In the genomic region with DNA sequence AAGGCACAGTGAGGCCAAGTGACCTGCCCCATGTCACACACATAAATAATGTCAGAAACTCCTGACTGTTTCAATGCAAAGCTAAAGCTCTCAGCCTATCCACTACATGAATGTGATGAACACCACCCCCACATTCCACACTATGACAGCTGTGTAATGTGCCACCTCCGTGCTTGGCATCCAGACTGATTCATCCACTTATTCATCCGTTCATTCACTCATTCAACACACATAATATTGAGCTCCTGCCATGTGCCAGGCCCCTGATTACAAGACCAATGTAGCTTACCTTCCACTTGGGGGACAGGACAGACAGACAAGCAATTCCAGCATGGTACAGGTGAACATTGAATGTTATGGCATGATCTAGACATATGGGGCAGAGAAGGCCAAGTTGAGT, we compare ENCODE assay signal across 26 cellular contexts. TPM values are rescaled to one million over a fixed set of nuclear protein-coding genes. Genes with fewer than 3 reads are reported as not detected.
A peak's percentile ranks its signal among the peaks of the same experiment; 100 is the strongest.
DNase-seq lines count a peak whose midpoint lies in the region; ATAC-seq, FAIRE-seq and TF ChIP-seq lines count a peak whose summit lies in the region.
"Had no signal": no experiment of that assay in that cellular context is flagged by ENCODE, and none has a peak within 500 bp of the region (broad histone marks: within the 10 kb centered on the region; RNA-seq: fewer than 3 reads in every experiment).

No MANE protein-coding gene starts in this region.

- no peaks in the 10 kb centered on the region for H3F3A ChIP-seq in SK-N-SH (replicated peaks; ENCODE audit: insufficient read depth)

- no peaks in the 10 kb centered on the region for H3K79me2 ChIP-seq in SK-N-SH (ENCODE audit: insufficient read depth)
- H3K79me2 ChIP-seq in keratinocyte (ENCODE audit: control insufficient read depth, insufficient read depth, low read length) = no peaks in the 10 kb centered on the region

- H2AFZ ChIP-seq in SK-N-SH (ENCODE audit: low read depth) = no peak overlapping the region
- no peak overlapping the region for H2AFZ ChIP-seq in keratinocyte (ENCODE audit: control insufficient read depth, low read length)

- no peaks in the 10 kb centered on the region for H3K4me1 Mint-ChIP-seq in activated T-helper 17 cell treated with anti-CD3 and anti-CD28 coated beads, Interleukin-2, amount 50 U/mL, for 72 hours
- peaks cover 2% of the 10 kb centered on the region for H3K4me1 Mint-ChIP-seq in activated CD4-positive, alpha-beta memory T cell treated with anti-CD3 and anti-CD28 coated beads, Interleukin-2, amount 10 ng/mL, durations not matched to agents 7 days and 5 days

- no peak overlapping the region for H3K4me3 Mint-ChIP-seq in activated T-helper 17 cell treated with anti-CD3 and anti-CD28 coated beads, Interleukin-2, amount 50 U/mL, for 72 hours
- no peak overlapping the region for H3K4me3 Mint-ChIP-seq in activated CD4-positive, alpha-beta memory T cell treated with anti-CD3 and anti-CD28 coated beads, Interleukin-2, amount 10 ng/mL, durations not matched to agents 7 days and 5 days
- H3K4me3 Mint-ChIP-seq: activated T-helper 1 cell treated with anti-CD3 and anti-CD28 coated beads, Interleukin-12 subunit alpha, Interleukin-12 subunit beta, Interleukin-2, Interleukin-4 antibody, amounts not matched to agents 30 ng/mL and 10 ng/mL and 1 ng/mL, durations not matched to agents 14 hours and 24 hours and 36 hours; memory B cell; natural killer cell treated with Interleukin-12 subunit alpha and Interleukin-12 subunit beta and Interleukin-15 and Interleukin-18, amount 100 ng/mL, for 72 hours; T-helper 17 cell had no signal

- H3K9me1 ChIP-seq in keratinocyte (ENCODE audit: control insufficient read depth, extremely low read depth, insufficient read depth, low read length) = no peaks in the 10 kb centered on the region

- no peak for TF ChIP-seq POLR2A in Peyer's patch (IDR thresholded peaks at IDR 0.05)

- no peaks in the 10 kb centered on the region for H3K9me2 ChIP-seq in SK-N-SH

- no peaks in the 10 kb centered on the region for H3K27me3 ChIP-seq in SK-N-SH (ENCODE audit: insufficient read depth)
- no peaks in the 10 kb centered on the region for H3K27me3 ChIP-seq in keratinocyte (ENCODE audit: control insufficient read depth, extremely low read depth, insufficient read depth, low read length)
- no peaks in the 10 kb centered on the region for H3K27me3 ChIP-seq in Peyer's patch
- H3K27me3 ChIP-seq: testis had no signal

- ATAC-seq in SK-N-SH treated with all-trans-retinoic acid at 6 μM for 48 hours = peak; percentile 34; the same call in 2 of the 3 replicates
- ATAC-seq in activated T-helper 17 cell treated with anti-CD3 and anti-CD28 coated beads, Interleukin-2, amount 50 U/mL, for 72 hours (replicated peaks) = peak; percentile 46
- no peak for ATAC-seq in GM18517 (IDR thresholded peaks at IDR 0.05; ENCODE audit: unreplicated experiment)
- ATAC-seq: T-helper 17 cell had no signal

- CTCF ChIA-PET in SK-N-SH (lab: Yijun Ruan, JAX) = interaction anchor here (1.4 to 2.0 kb wide), 2 partner anchors 16 to 162 kb away, joined by 4 to 5 read pairs; no protein-coding TSS in a partner anchor
- CTCF ChIA-PET in activated CD4-positive, alpha-beta memory T cell treated with anti-CD3 and anti-CD28 coated beads, Interleukin-2, amount 10 ng/mL, durations not matched to agents 7 days and 5 days (lab: Charles Lee) = no interaction called here

- 32% methylated on average over 2 of the region's 2 CpGs for WGBS in SK-N-SH (ENCODE audit: low lambda C conversion rate)

- H3K27me3 Mint-ChIP-seq in activated T-helper 17 cell treated with anti-CD3 and anti-CD28 coated beads, Interleukin-2, amount 50 U/mL, for 72 hours = peaks cover 28% of the 10 kb centered on the region
- peaks cover 12% of the 10 kb centered on the region for H3K27me3 Mint-ChIP-seq in activated CD4-positive, alpha-beta memory T cell treated with anti-CD3 and anti-CD28 coated beads, Interleukin-2, amount 10 ng/mL, durations not matched to agents 7 days and 5 days

- FAIRE-seq in keratinocyte (lab: Jason Lieb, UNC) = peak; percentile 87
- FAIRE-seq: islet of Langerhans had no signal

- dilution Hi-C loops in keratinocyte (cut with MboI; ENCODE audit: extremely low pct_ligation_motif_present, low sequenced_read_pairs) = no loop called here

- no peak overlapping the region for H3K27ac Mint-ChIP-seq in activated T-helper 17 cell treated with anti-CD3 and anti-CD28 coated beads, Interleukin-2, amount 50 U/mL, for 72 hours
- H3K27ac Mint-ChIP-seq in activated CD4-positive, alpha-beta memory T cell treated with anti-CD3 and anti-CD28 coated beads, Interleukin-2, amount 10 ng/mL, durations not matched to agents 7 days and 5 days = no peak overlapping the region
- H3K27ac Mint-ChIP-seq: activated T-helper 1 cell treated with anti-CD3 and anti-CD28 coated beads, Interleukin-12 subunit alpha, Interleukin-12 subunit beta, Interleukin-2, Interleukin-4 antibody, amounts not matched to agents 30 ng/mL and 10 ng/mL and 1 ng/mL, durations not matched to agents 14 hours and 24 hours and 36 hours; memory B cell; natural killer cell treated with Interleukin-12 subunit alpha and Interleukin-12 subunit beta and Interleukin-15 and Interleukin-18, amount 100 ng/mL, for 72 hours; T-helper 17 cell had no signal

- no peaks in the 10 kb centered on the region for H3K9me3 Mint-ChIP-seq in activated T-helper 17 cell treated with anti-CD3 and anti-CD28 coated beads, Interleukin-2, amount 50 U/mL, for 72 hours
- H3K9me3 Mint-ChIP-seq in activated CD4-positive, alpha-beta memory T cell treated with anti-CD3 and anti-CD28 coated beads, Interleukin-2, amount 10 ng/mL, durations not matched to agents 7 days and 5 days = no peaks in the 10 kb centered on the region
- H3K9me3 Mint-ChIP-seq: activated T-helper 1 cell treated with anti-CD3 and anti-CD28 coated beads, Interleukin-12 subunit alpha, Interleukin-12 subunit beta, Interleukin-2, Interleukin-4 antibody, amounts not matched to agents 30 ng/mL and 10 ng/mL and 1 ng/mL, durations not matched to agents 14 hours and 24 hours and 36 hours; natural killer cell treated with Interleukin-12 subunit alpha and Interleukin-12 subunit beta and Interleukin-15 and Interleukin-18, amount 100 ng/mL, for 72 hours had no signal

- H3K4me2 ChIP-seq in SK-N-SH (no peak overlapping the region), keratinocyte (ENCODE audit: control insufficient read depth, extremely low read depth, insufficient read depth, low read depth, low read length) (no peak overlapping the region)

- POLR2A ChIA-PET in SK-N-SH (lab: Yijun Ruan, JAX) = no interaction called here
- POLR2A ChIA-PET in activated CD4-positive, alpha-beta memory T cell treated with anti-CD3 and anti-CD28 coated beads, Interleukin-2, amount 10 ng/mL, durations not matched to agents 7 days and 5 days (lab: Charles Lee) = no interaction called here

- H3K36me3 Mint-ChIP-seq in activated T-helper 17 cell treated with anti-CD3 and anti-CD28 coated beads, Interleukin-2, amount 50 U/mL, for 72 hours (ENCODE audit: low read depth) = no peaks in the 10 kb centered on the region
- no peaks in the 10 kb centered on the region for H3K36me3 Mint-ChIP-seq in activated CD4-positive, alpha-beta memory T cell treated with anti-CD3 and anti-CD28 coated beads, Interleukin-2, amount 10 ng/mL, durations not matched to agents 7 days and 5 days (ENCODE audit: low read depth)

- H3K4me1 ChIP-seq in SK-N-SH (ENCODE audit: control insufficient read depth in 1 of 2, insufficient read depth in 2 of 2, low read depth in 1 of 2, low read length in 1 of 2) = peaks cover 0 to 13% of the 10 kb centered on the region in 2 experiments; a peak in 1 of 4 replicates
- peaks cover 6% of the 10 kb centered on the region for H3K4me1 ChIP-seq in keratinocyte (ENCODE audit: control insufficient read depth, extremely low read depth, insufficient read depth, low read length)
- H3K4me1 ChIP-seq in Peyer's patch = no peaks in the 10 kb centered on the region

- no peak for DNase-seq in SK-N-SH
- DNase-seq in keratinocyte (ENCODE audit: low read depth, low spot score) = no peak
- no peak for DNase-seq in activated CD4-positive, alpha-beta memory T cell treated with anti-CD3 and anti-CD28 coated beads, Interleukin-2, amount 10 ng/mL, durations not matched to agents 7 days and 5 days
- DNase-seq in H4 (ENCODE audit: low spot score) = no peak
- no peak for DNase-seq in Peyer's patch
- DNase-seq: 8988T; activated CD4-positive, CD25-positive, alpha-beta regulatory T cell; C1 segment of cervical spinal cord; central memory CD4-positive, alpha-beta T cell; DMS 273 treated with DMSO at 0.1 percent for 48 hours; NCI-H2029; NCI-H524; SHP77 treated with DMSO at 0.1 percent for 48 hours; stimulated activated CD4-positive, alpha-beta T cell treated with anti-CD3 and anti-CD28 coated beads, Interleukin-12 subunit alpha, Interleukin-12 subunit beta, amount 100 ng/mL, for 4 hours; T-helper 17 cell; testis had no signal

- no peaks in the 10 kb centered on the region for H3K9me3 ChIP-seq in SK-N-SH
- peaks cover 6% of the 10 kb centered on the region for H3K9me3 ChIP-seq in keratinocyte (ENCODE audit: control insufficient read depth, low read depth, low read length)
- no peaks in the 10 kb centered on the region for H3K9me3 ChIP-seq in Peyer's patch
- H3K9me3 ChIP-seq: testis had no signal

- no peak for TF ChIP-seq EP300 in SK-N-SH (IDR thresholded peaks at IDR 0.05; ENCODE audit: borderline replicate concordance in 1 of 2, low read depth in 1 of 2, low read length in 1 of 2)

- no peaks in the 10 kb centered on the region for H3K36me3 ChIP-seq in SK-N-SH (replicated peaks in 1 of 2; ENCODE audit: control insufficient read depth in 1 of 2, insufficient read depth in 2 of 2, low read length in 1 of 2)
- H3K36me3 ChIP-seq in keratinocyte (ENCODE audit: control insufficient read depth in 2 of 2, extremely low read depth in 1 of 2, insufficient read depth in 2 of 2, low read length in 2 of 2) = no peaks in the 10 kb centered on the region
- H3K36me3 ChIP-seq in Peyer's patch = no peaks in the 10 kb centered on the region

- H3K27ac ChIP-seq in SK-N-SH (ENCODE audit: low read depth in 2 of 2, low read length in 1 of 2) = no peak overlapping the region
- no peak overlapping the region for H3K27ac ChIP-seq in keratinocyte (ENCODE audit: control insufficient read depth, insufficient read depth, low read length)
- H3K27ac ChIP-seq in Peyer's patch = no peak overlapping the region
- H3K27ac ChIP-seq: testis had no signal

- TF ChIP-seq RAD21 in SK-N-SH (IDR thresholded peaks at IDR 0.05; ENCODE audit: low read length) = no peak

- TF ChIP-seq CTCF in SK-N-SH (IDR thresholded peaks at IDR 0.05) (no peak), keratinocyte (optimal IDR thresholded peaks at IDR 0.05 in 1 of 3, IDR thresholded peaks at IDR 0.05 in 1 of 3, conservative IDR thresholded peaks at IDR 0.05 in 1 of 3; ENCODE audit: extremely low read depth in 1 of 3, insufficient read depth in 2 of 3, low read length in 3 of 3) (no peak), Peyer's patch (IDR thresholded peaks at IDR 0.05) (no peak)

- no peaks in the 10 kb centered on the region for H4K20me1 ChIP-seq in SK-N-SH (ENCODE audit: insufficient read depth)
- no peaks in the 10 kb centered on the region for H4K20me1 ChIP-seq in keratinocyte (ENCODE audit: control insufficient read depth, extremely low read depth, insufficient read depth, low read length)

- H3K4me3 ChIP-seq in SK-N-SH (ENCODE audit: low read depth in 2 of 2, low read length in 1 of 2) (no peak overlapping the region), keratinocyte (ENCODE audit: control insufficient read depth in 2 of 3, extremely low read depth in 1 of 3, insufficient read depth in 2 of 3, low read depth in 1 of 3, low read length in 3 of 3) (no peak overlapping the region), Peyer's patch (no peak overlapping the region)
- H3K4me3 ChIP-seq: testis had no signal

- H3K9ac ChIP-seq in SK-N-SH (no peak overlapping the region), keratinocyte (ENCODE audit: control insufficient read depth, extremely low read depth, insufficient read depth, low read length) (no peak overlapping the region)

RNA-seq across cellular contexts. Expression of a gene that starts 46.2 kb away (rescaled TPM):
- polyA plus RNA-seq in SK-N-SH (2012; rRNA removed) (1.1 and 1.3 TPM in 2 replicates), keratinocyte (0.25 to 1.7 TPM in 2 of 3 replicates, not detected in the other)
- 1.2 and 1.6 TPM in 2 replicates for polyA plus RNA-seq in SK-N-SH (2012; cell fraction: cytosol; rRNA removed)
- 0.18 and 0.26 TPM in 2 replicates for polyA plus RNA-seq in SK-N-SH (2012; cell fraction: nucleus; rRNA removed)
- total RNA-seq in activated T-helper 17 cell treated with anti-CD3 and anti-CD28 coated beads, Interleukin-2, amount 50 U/mL, for 72 hours = under 1 TPM in 1 of 2 donors, not detected in 1; 0.87 TPM
- polyA plus RNA-seq in keratinocyte (2011; ENCODE audit: low read depth) = not detected
- polyA plus RNA-seq in keratinocyte (2011; cell fraction: cytosol; rRNA removed) = 0.34 and 0.51 TPM in 2 replicates
- 0.32 TPM in 1 of 2 replicates, not detected in the other for polyA plus RNA-seq in keratinocyte (2011; cell fraction: nucleus; rRNA removed)
- not detected in 2 replicates for polyA plus RNA-seq in keratinocyte (2012; ENCODE audit: low replicate concordance)
- polyA minus RNA-seq in keratinocyte = not detected in 3 replicates
- not detected for polyA minus RNA-seq in keratinocyte (2011; cell fraction: cytosol; rRNA and poly(A)+ RNA removed)
- polyA minus RNA-seq in keratinocyte (2011; cell fraction: nucleus; rRNA and poly(A)+ RNA removed) = not detected in 2 replicates
- not detected for total RNA-seq in activated CD4-positive, alpha-beta memory T cell treated with anti-CD3 and anti-CD28 coated beads, Interleukin-2, amount 10 ng/mL, durations not matched to agents 7 days and 5 days
- total RNA-seq in H4 (2014; rRNA removed; shearing (Covaris generic)) = 2.4 TPM in 1 of 2 replicates, not detected in the other
- total RNA-seq in Peyer's patch = 1,000 to 10,000 TPM; 1,180 to 6,474 (median 2,517) TPM
- total RNA-seq: activated CD8-positive, alpha-beta memory T cell treated with anti-CD3 and anti-CD28 coated beads for 36 hours; activated T-helper 1 cell treated with anti-CD3 and anti-CD28 coated beads, Interleukin-12 subunit alpha, Interleukin-12 subunit beta, Interleukin-2, Interleukin-4 antibody, amounts not matched to agents 30 ng/mL and 10 ng/mL and 1 ng/mL, durations not matched to agents 14 hours and 24 hours and 36 hours; natural killer cell treated with Interleukin-12 subunit alpha and Interleukin-12 subunit beta and Interleukin-15 and Interleukin-18, amount 100 ng/mL, for 72 hours; pulmonary artery endothelial cell; T-helper 17 cell had no signal
- polyA plus RNA-seq: adipose tissue had no signal

Comparison
In these comparisons a context has a peak if more than half of its experiments do, and no peak if none do; other contexts are left out.
1. RNA of a gene that starts 46.2 kb away (total RNA-seq): 1,180 to 6,474 TPM in Peyer's patch; 0.87 TPM in activated T-helper 17 cell treated with anti-CD3 and anti-CD28 coated beads, Interleukin-2, amount 50 U/mL, for 72 hours, not detected in activated CD4-positive, alpha-beta memory T cell treated with anti-CD3 and anti-CD28 coated beads, Interleukin-2, amount 10 ng/mL, durations not matched to agents 7 days and 5 days and 2.4 TPM in H4; every median in the first group is over 100 times any median in the second.